22 cellular contexts compared by ENCODE assay signal in genomic region chr14:38138581-38139138, GRCh38.
A peak's percentile ranks its signal among the peaks of the same experiment; 100 is the strongest.
DNase-seq lines count a peak whose midpoint lies in the region; ATAC-seq and TF ChIP-seq lines count a peak whose summit lies in the region.
"Had no signal": no experiment of that assay in that cellular context is flagged by ENCODE, and none has a peak within 500 bp of the region (broad histone marks: within the 10 kb centered on the region; RNA-seq: fewer than 3 reads in every experiment).

No MANE protein-coding gene starts in this region.

- H3K4me2 ChIP-seq in OCI-LY3 (ENCODE audit: low read length) (peak overlapping the region; percentile 56), mesenchymal stem cell (ENCODE audit: low read length, poor library complexity, severe bottlenecking) (no peak overlapping the region)

- H3K4me3 ChIP-seq in OCI-LY3 (ENCODE audit: low read length) (peak overlapping the region; percentile 64), mesenchymal stem cell (ENCODE audit: insufficient read depth in 1 of 2, low read depth in 1 of 2, low read length in 2 of 2) (no peak overlapping the region), body of pancreas (no peak overlapping the region)
- H3K4me3 ChIP-seq: pancreas, SJCRH30, skin epidermis had no signal

- H3K9me3 ChIP-seq in OCI-LY3 (ENCODE audit: insufficient read depth, low read length) (no peaks in the 10 kb centered on the region), mesenchymal stem cell (ENCODE audit: control insufficient read depth, low read length) (no peaks in the 10 kb centered on the region), body of pancreas (no peaks in the 10 kb centered on the region)
- H3K9me3 ChIP-seq: Caco-2, pancreas, SJCRH30 had no signal

- no peak overlapping the region for H3K27ac ChIP-seq in OCI-LY3 (ENCODE audit: low read length)
- no peak overlapping the region for H3K27ac ChIP-seq in mesenchymal stem cell (ENCODE audit: low read length, poor library complexity, severe bottlenecking)
- H3K27ac ChIP-seq in body of pancreas: no peak overlapping the region
- H3K27ac ChIP-seq: pancreas, SJCRH30, skin epidermis had no signal

- H3K79me1 ChIP-seq in mesenchymal stem cell (replicated peaks; ENCODE audit: low read length, poor library complexity, severe bottlenecking): no peaks in the 10 kb centered on the region

- H3K27me3 ChIP-seq in OCI-LY3 (ENCODE audit: low read depth, low read length): peaks cover 4% of the 10 kb centered on the region; the same call in 1 of the 2 replicates
- no peaks in the 10 kb centered on the region for H3K27me3 ChIP-seq in mesenchymal stem cell (ENCODE audit: control insufficient read depth in 1 of 2, insufficient read depth in 1 of 2, low read length in 2 of 2)
- no peaks in the 10 kb centered on the region for H3K27me3 ChIP-seq in body of pancreas
- H3K27me3 ChIP-seq: pancreas, SJCRH30 had no signal

- H4K20me1 ChIP-seq in OCI-LY3 (ENCODE audit: insufficient read depth, low read length): no peaks in the 10 kb centered on the region

- no peak overlapping the region for H2BK120ac ChIP-seq in mesenchymal stem cell (ENCODE audit: low read depth, low read length)

- no peak overlapping the region for H2BK12ac ChIP-seq in mesenchymal stem cell (ENCODE audit: low read length in 2 of 2)

- H4K8ac ChIP-seq in mesenchymal stem cell (ENCODE audit: low read length): no peak overlapping the region

- peaks cover 9% of the 10 kb centered on the region for H3K4me1 ChIP-seq in OCI-LY3 (ENCODE audit: low read length)
- peaks cover 1% of the 10 kb centered on the region for H3K4me1 ChIP-seq in mesenchymal stem cell (ENCODE audit: control insufficient read depth, insufficient read depth, low read depth, low read length)
- H3K4me1 ChIP-seq in body of pancreas: no peaks in the 10 kb centered on the region
- H3K4me1 ChIP-seq: Caco-2, pancreas had no signal

- H3K36me3 ChIP-seq in OCI-LY3 (replicated peaks; ENCODE audit: low read depth, low read length): no peaks in the 10 kb centered on the region
- H3K36me3 ChIP-seq in mesenchymal stem cell (ENCODE audit: control insufficient read depth in 1 of 2, insufficient read depth in 2 of 2, low read depth in 1 of 2, low read length in 2 of 2): no peaks in the 10 kb centered on the region
- H3K36me3 ChIP-seq in body of pancreas (replicated peaks in 1 of 2; ENCODE audit: insufficient read depth in 1 of 2, low read depth in 2 of 2): no peaks in the 10 kb centered on the region
- H3K36me3 ChIP-seq: pancreas, SJCRH30 had no signal

- H3K9ac ChIP-seq in OCI-LY3 (ENCODE audit: low read length) (peak overlapping the region; percentile 19; the same call in 1 of the 2 replicates), mesenchymal stem cell (ENCODE audit: low read length) (no peak overlapping the region)

- H3K18ac ChIP-seq in mesenchymal stem cell (ENCODE audit: low read depth in 1 of 2, low read length in 2 of 2): peak overlapping the region in 1 of 2 experiments; percentile 30

- H2AFZ ChIP-seq in OCI-LY3 (ENCODE audit: low read depth, low read length) (peak overlapping the region; percentile 20), mesenchymal stem cell (ENCODE audit: low read depth, low read length) (no peak overlapping the region)

- WGBS in mesenchymal stem cell: 68% methylated on average over 5 of the region's 5 CpGs
- 85 to 90% methylated on average over 5 of the region's 5 CpGs for WGBS in body of pancreas, 2 donors

- no peak overlapping the region for H2BK15ac ChIP-seq in mesenchymal stem cell (ENCODE audit: low read depth, poor library complexity, severe bottlenecking)

- no peak overlapping the region for H3K4ac ChIP-seq in mesenchymal stem cell (ENCODE audit: low read depth in 1 of 2, low read length in 2 of 2)

- intact Hi-C loops in sciatic nerve (cut with DNase I): no loop called here
- intact Hi-C loops in body of pancreas (cut with DNase I): no loop called here

- H2AK5ac ChIP-seq in mesenchymal stem cell (ENCODE audit: low read length, severe bottlenecking): no peak overlapping the region

- no peak overlapping the region for H3K14ac ChIP-seq in mesenchymal stem cell (ENCODE audit: low read length in 2 of 2)

- no peaks in the 10 kb centered on the region for H3K79me2 ChIP-seq in OCI-LY3 (ENCODE audit: low read length)

- no peak for TF ChIP-seq POLR2A in body of pancreas (IDR thresholded peaks at IDR 0.05)

- TF ChIP-seq CTCF in OCI-LY3 (IDR thresholded peaks at IDR 0.05; ENCODE audit: low read depth, low read length): no peak
- no peak for TF ChIP-seq CTCF in body of pancreas (IDR thresholded peaks at IDR 0.05)

- peak; percentile 17 for DNase-seq in mesenchymal stem cell
- no peak for DNase-seq in NCI-H2029 (lab: John Stamatoyannopoulos, UW)
- no peak for DNase-seq in sciatic nerve (ENCODE audit: low spot score)
- no peak for DNase-seq in retina
- DNase-seq in body of pancreas: no peak
- DNase-seq: activated CD4-positive, alpha-beta memory T cell treated with anti-CD3 and anti-CD28 coated beads for 36 hours; activated naive CD4-positive, alpha-beta T cell treated with anti-CD3 and anti-CD28 coated beads, Interleukin-2, amount 10 ng/mL, durations not matched to agents 7 days and 5 days; activated T-cell treated with anti-CD3 and anti-CD28 coated beads, Interleukin-2, amount 50 U/mL, for 4 hours; aorta; Caco-2; GOT3; Kasumi-1; naive thymus-derived CD8-positive, alpha-beta T cell; NCI-H1694; NCI-H446 treated with DMSO at 0.1 percent for 48 hours; pancreas; SJCRH30; T-helper 17 cell had no signal

- no peak overlapping the region for H4K91ac ChIP-seq in mesenchymal stem cell (ENCODE audit: low read length)

- H2BK5ac ChIP-seq in mesenchymal stem cell (ENCODE audit: low read depth, low read length, poor library complexity, severe bottlenecking): no peak overlapping the region

- peak; percentile 54 for ATAC-seq in GM18519 (IDR thresholded peaks at IDR 0.05; ENCODE audit: low FRiP score, unreplicated experiment)
- peak; percentile 79 for ATAC-seq in HG02870 (IDR thresholded peaks at IDR 0.05; ENCODE audit: unreplicated experiment)
- no peak for ATAC-seq in sciatic nerve
- no peak for ATAC-seq in body of pancreas
- ATAC-seq: activated T-cell treated with anti-CD3 and anti-CD28 coated beads, Interleukin-2, amount 50 U/mL, for 4 hours; naive thymus-derived CD8-positive, alpha-beta T cell; pancreas; T-helper 17 cell had no signal

- no peak overlapping the region for H3K23ac ChIP-seq in mesenchymal stem cell (ENCODE audit: low read length in 2 of 2)

Comparison
In these comparisons a context has a peak if more than half of its experiments do, and no peak if none do; other contexts are left out.
1. ATAC-seq: peak in GM18519 (single experiment) and HG02870 (single experiment); none in sciatic nerve (single experiment) and body of pancreas (single experiment).